Comparison of ENCODE assay signal across 28 cellular contexts in genomic region chr6:138063726-138064125, GRCh38.
"Had no signal": no experiment of that assay in that cellular context is flagged by ENCODE, and none has a peak within 500 bp of the region (broad histone marks: within the 10 kb centered on the region; RNA-seq: fewer than 3 reads in every experiment).

No MANE protein-coding gene starts in this region.

- ATAC-seq: activated CD4-positive, alpha-beta T cell treated with anti-CD3 and anti-CD28 coated beads for 36 hours; activated CD8-positive, alpha-beta memory T cell treated with anti-CD3 and anti-CD28 coated beads, Interleukin-2, amount 10 ng/mL, durations not matched to agents 7 days and 5 days; activated CD8-positive, alpha-beta T cell treated with anti-CD3 and anti-CD28 coated beads, Interleukin-2, amount 10 ng/mL, durations not matched to agents 7 days and 5 days; activated naive CD8-positive, alpha-beta T cell treated with anti-CD3 and anti-CD28 coated beads, Interleukin-2, amount 50 U/mL, for 24 hours; gastroesophageal sphincter; heart right ventricle; T-helper 17 cell had no signal

- H3K4me3 ChIP-seq: adrenal gland, esophagus squamous epithelium, gastroesophageal sphincter, heart right ventricle had no signal

- DNase-seq: activated B cell treated with CpG ODN at 0.5 μM for 24 hours; activated CD4-positive, alpha-beta memory T cell treated with anti-CD3 and anti-CD28 coated beads for 36 hours; activated CD4-positive, alpha-beta T cell treated with anti-CD3 and anti-CD28 coated beads for 36 hours; activated CD4-positive, alpha-beta T cell treated with anti-CD3 and anti-CD28 coated beads, Interleukin-2, amount 10 ng/mL, durations not matched to agents 24 days and 14 days; activated CD4-positive, CD25-positive, alpha-beta regulatory T cell treated with anti-CD3 and anti-CD28 coated beads, Interleukin-2, amount 50 U/mL, for 72 hours; activated CD8-positive, alpha-beta memory T cell treated with anti-CD3 and anti-CD28 coated beads, Interleukin-2, amount 10 ng/mL, durations not matched to agents 7 days and 5 days; activated CD8-positive, alpha-beta memory T cell treated with anti-CD3 and anti-CD28 coated beads, Interleukin-2, amount 50 U/mL, for 4 hours; activated CD8-positive, alpha-beta T cell treated with anti-CD3 and anti-CD28 coated beads, Interleukin-2, amount 10 ng/mL, durations not matched to agents 7 days and 5 days; activated effector memory CD4-positive, alpha-beta T cell treated with anti-CD3 and anti-CD28 coated beads, Interleukin-2, amount 50 U/mL, for 16 hours; activated naive CD4-positive, alpha-beta T cell treated with anti-CD3 and anti-CD28 coated beads for 36 hours; activated naive CD8-positive, alpha-beta T cell treated with anti-CD3 and anti-CD28 coated beads for 36 hours; activated naive CD8-positive, alpha-beta T cell treated with anti-CD3 and anti-CD28 coated beads, Interleukin-2, amount 50 U/mL, for 24 hours; activated T-cell treated with anti-CD3 and anti-CD28 coated beads, Interleukin-2, amount 50 U/mL, for 1 hour; activated T-cell treated with anti-CD3 and anti-CD28 coated beads, Interleukin-2, amount 50 U/mL, for 48 hours; adrenal gland; amygdala; aorta; brain microvascular endothelial cell; cortex of kidney; effector CD8-positive, alpha-beta T cell; esophagus squamous epithelium; foreskin melanocyte; heart right ventricle; T-helper 1 cell; T-helper 17 cell; T1000; WERI-Rb-1 had no signal
